Comparison of ENCODE assay signal across 1 cellular context in genomic region chr1:25815208-25816111, GRCh38.
TF ChIP-seq lines count a peak whose summit lies in the region.

No MANE protein-coding gene starts in this region.

TF ChIP-seq in HepG2, 621 proteins besides CTCF, POLR2A, EP300 and RAD21:
- no peak for TF ChIP-seq KAT7 (CRISPR knock-in tag; IDR thresholded peaks at IDR 0.05; ENCODE audit: borderline replicate concordance)
- TF ChIP-seq CREB1 (IDR thresholded peaks at IDR 0.05): no peak
- no peak for TF ChIP-seq CREB1 (CRISPR knock-in tag; IDR thresholded peaks at IDR 0.05)
